Comparison of ENCODE assay signal across 30 cellular contexts in genomic region chr13:65095697-65096096, GRCh38.
A peak's percentile ranks its signal among the peaks of the same experiment; 100 is the strongest.
DNase-seq lines count a peak whose midpoint lies in the region; ATAC-seq and TF ChIP-seq lines count a peak whose summit lies in the region.
"Had no signal": no experiment of that assay in that cellular context is flagged by ENCODE, and none has a peak within 500 bp of the region (broad histone marks: within the 10 kb centered on the region; RNA-seq: fewer than 3 reads in every experiment).

No MANE protein-coding gene starts in this region.

- H3K4me1 Mint-ChIP-seq in neural progenitor cell, result no peaks in the 10 kb centered on the region
- H3K4me1 Mint-ChIP-seq in activated CD8-positive, alpha-beta T cell treated with anti-CD3 and anti-CD28 coated beads for 36 hours (ENCODE audit: low read depth), result no peaks in the 10 kb centered on the region
- H3K4me1 Mint-ChIP-seq: B cell, CD14-positive monocyte had no signal

- no peak overlapping the region for H3K4me3 Mint-ChIP-seq in neural progenitor cell
- no peak overlapping the region for H3K4me3 Mint-ChIP-seq in activated CD8-positive, alpha-beta T cell treated with anti-CD3 and anti-CD28 coated beads for 36 hours
- H3K4me3 Mint-ChIP-seq: B cell, CD14-positive monocyte, HFFc6 had no signal

- no peak overlapping the region for H3K9ac ChIP-seq in SU-DHL-6 (ENCODE audit: low read length)
- no peak overlapping the region for H3K9ac ChIP-seq in neural progenitor cell
- H3K9ac ChIP-seq: GM23248 had no signal

- H3K4me2 ChIP-seq in SU-DHL-6 (ENCODE audit: low read depth, low read length, poor library complexity, severe bottlenecking), result no peak overlapping the region
- H3K4me2 ChIP-seq in neural progenitor cell, result no peak overlapping the region

- no peak overlapping the region for H3K4me3 ChIP-seq in SU-DHL-6 (ENCODE audit: insufficient read depth, low read length, poor library complexity, severe bottlenecking)
- no peak overlapping the region for H3K4me3 ChIP-seq in neural progenitor cell
- H3K4me3 ChIP-seq: GM12878, GM23248, HAP-1 had no signal

- H3K9me3 ChIP-seq in SU-DHL-6 (ENCODE audit: insufficient read depth, low read length), result no peaks in the 10 kb centered on the region
- no peaks in the 10 kb centered on the region for H3K9me3 ChIP-seq in neural progenitor cell (ENCODE audit: low read depth)
- H3K9me3 ChIP-seq: HAP-1 had no signal

- H3F3A ChIP-seq in SU-DHL-6 (ENCODE audit: insufficient read depth), result no peaks in the 10 kb centered on the region
- no peaks in the 10 kb centered on the region for H3F3A ChIP-seq in neural progenitor cell (ENCODE audit: low read depth)

- H3K27me3 Mint-ChIP-seq in neural progenitor cell (ENCODE audit: insufficient read depth, low read depth), result no peaks in the 10 kb centered on the region
- no peaks in the 10 kb centered on the region for H3K27me3 Mint-ChIP-seq in activated CD8-positive, alpha-beta T cell treated with anti-CD3 and anti-CD28 coated beads for 36 hours
- H3K27me3 Mint-ChIP-seq: B cell had no signal

- H3K36me3 ChIP-seq in SU-DHL-6 (ENCODE audit: low read length), result no peaks in the 10 kb centered on the region
- H3K36me3 ChIP-seq in neural progenitor cell, result no peaks in the 10 kb centered on the region
- H3K36me3 ChIP-seq: HAP-1 had no signal

- DNase-seq in NCI-H524 (lab: John Stamatoyannopoulos, UW), result peak; percentile 3 to 65
- DNase-seq in NCI-H524 treated with DMSO at 0.1 percent for 48 hours (lab: John Stamatoyannopoulos, UW), result no peak
- DNase-seq in NCI-H69 (lab: John Stamatoyannopoulos, UW), result peak; percentile 49
- DNase-seq in neural progenitor cell (ENCODE audit: low spot score), result no peak
- DNase-seq in DMS114 treated with DMSO at 0.1 percent for 48 hours (lab: John Stamatoyannopoulos, UW; ENCODE audit: unreplicated experiment), result no peak
- DNase-seq in activated CD8-positive, alpha-beta T cell treated with anti-CD3 and anti-CD28 coated beads for 36 hours, result no peak
- no peak for DNase-seq in stimulated activated naive CD4-positive, alpha-beta T cell (lab: John Stamatoyannopoulos, UW)
- DNase-seq: DMS79, EL, GDM1, GM23248, HFFc6, IMR-90, KG1, NCI-H1048, NCI-H1417, NCI-H187, NCI-H2081 treated with DMSO at 0.1 percent for 48 hours, NCI-H2171, NCI-H226, NCI-H510A treated with DMSO at 0.1 percent for 48 hours, SHP77 had no signal

- H3K27me3 ChIP-seq in SU-DHL-6 (ENCODE audit: low read length), result no peaks in the 10 kb centered on the region
- H3K27me3 ChIP-seq in neural progenitor cell, result no peaks in the 10 kb centered on the region

- CTCF ChIA-PET in activated CD8-positive, alpha-beta T cell treated with anti-CD3 and anti-CD28 coated beads for 36 hours (lab: Charles Lee), result no interaction called here

- no peaks in the 10 kb centered on the region for H3K4me1 ChIP-seq in neural progenitor cell
- H3K4me1 ChIP-seq: HAP-1 had no signal

- no peak for ATAC-seq in activated CD8-positive, alpha-beta T cell treated with anti-CD3 and anti-CD28 coated beads for 36 hours
- ATAC-seq: GM12878, Panc1 had no signal

- H3K79me2 ChIP-seq in SU-DHL-6 (ENCODE audit: insufficient read depth, low read length) (no peaks in the 10 kb centered on the region), neural progenitor cell (ENCODE audit: low read depth) (no peaks in the 10 kb centered on the region)

- H3K36me3 Mint-ChIP-seq in neural progenitor cell, result no peaks in the 10 kb centered on the region
- H3K36me3 Mint-ChIP-seq in activated CD8-positive, alpha-beta T cell treated with anti-CD3 and anti-CD28 coated beads for 36 hours (ENCODE audit: low read depth), result no peaks in the 10 kb centered on the region
- H3K36me3 Mint-ChIP-seq: CD14-positive monocyte had no signal

- POLR2A ChIA-PET in activated CD8-positive, alpha-beta T cell treated with anti-CD3 and anti-CD28 coated beads for 36 hours (lab: Charles Lee), result no interaction called here

- H2AFZ ChIP-seq in SU-DHL-6 (ENCODE audit: low read depth, low read length, severe bottlenecking) (peak overlapping the region; percentile 39), neural progenitor cell (replicated peaks) (peak overlapping the region; percentile 52)
- H2AFZ ChIP-seq: GM23248 had no signal

- H3K9me3 Mint-ChIP-seq in neural progenitor cell, result no peaks in the 10 kb centered on the region
- H3K9me3 Mint-ChIP-seq in activated CD8-positive, alpha-beta T cell treated with anti-CD3 and anti-CD28 coated beads for 36 hours, result peaks cover 10% of the 10 kb centered on the region
- H3K9me3 Mint-ChIP-seq: HFFc6 had no signal

- H3K27ac Mint-ChIP-seq in neural progenitor cell, result no peak overlapping the region
- H3K27ac Mint-ChIP-seq in activated CD8-positive, alpha-beta T cell treated with anti-CD3 and anti-CD28 coated beads for 36 hours, result no peak overlapping the region
- H3K27ac Mint-ChIP-seq: B cell, CD14-positive monocyte, HFFc6 had no signal

- TF ChIP-seq CTCF in SU-DHL-6 (IDR thresholded peaks at IDR 0.05; ENCODE audit: insufficient read depth, low read length, poor library complexity, severe bottlenecking), result no peak
- TF ChIP-seq CTCF in neural progenitor cell (IDR thresholded peaks at IDR 0.05), result no peak
- TF ChIP-seq CTCF in activated CD8-positive, alpha-beta T cell treated with anti-CD3 and anti-CD28 coated beads for 36 hours (IDR thresholded peaks at IDR 0.05), result no peak

- intact Hi-C loops in activated CD8-positive, alpha-beta T cell treated with anti-CD3 and anti-CD28 coated beads for 36 hours (cut with micrococcal nuclease), result no loop called here

- H3K27ac ChIP-seq in SU-DHL-6 (ENCODE audit: low read depth, low read length) (no peak overlapping the region), neural progenitor cell (no peak overlapping the region)
- H3K27ac ChIP-seq: 22Rv1, GM23248, RWPE1 had no signal

- no peaks in the 10 kb centered on the region for H3K9me2 ChIP-seq in SU-DHL-6 (replicated peaks; ENCODE audit: insufficient read depth, low read length)

- H4K20me1 ChIP-seq in SU-DHL-6 (ENCODE audit: low read depth, low read length) (no peaks in the 10 kb centered on the region), neural progenitor cell (ENCODE audit: low read depth) (no peaks in the 10 kb centered on the region)

Comparison
In these comparisons a context has a peak if more than half of its experiments do, and no peak if none do; other contexts are left out.
1. DNase-seq: peak in NCI-H524 (2 of 2) and NCI-H69 (single experiment); none in NCI-H524 treated with DMSO at 0.1 percent for 48 hours (single experiment), neural progenitor cell (single experiment), DMS114 treated with DMSO at 0.1 percent for 48 hours (single experiment), activated CD8-positive, alpha-beta T cell treated with anti-CD3 and anti-CD28 coated beads for 36 hours (single experiment) and stimulated activated naive CD4-positive, alpha-beta T cell (0 of 6).